In genomic region chr3:177571271-177571972, GRCh38 we compare ENCODE assay signal across 24 cellular contexts.
"Had no signal": no experiment of that assay in that cellular context is flagged by ENCODE, and none has a peak within 500 bp of the region (broad histone marks: within the 10 kb centered on the region; RNA-seq: fewer than 3 reads in every experiment).

No MANE protein-coding gene starts in this region.

- H3K27me3 ChIP-seq: body of pancreas, transverse colon, vagina had no signal

- H3K36me3 ChIP-seq: transverse colon, vagina had no signal

- H3K27ac Mint-ChIP-seq: activated B cell treated with CpG ODN at 0.5 μM for 24 hours; activated CD4-positive, alpha-beta memory T cell treated with anti-CD3 and anti-CD28 coated beads, Interleukin-2, amount 10 ng/mL, durations not matched to agents 7 days and 5 days; activated CD8-positive, alpha-beta memory T cell treated with anti-CD3 and anti-CD28 coated beads, Interleukin-2, amount 10 ng/mL, durations not matched to agents 7 days and 5 days; activated naive CD4-positive, alpha-beta T cell treated with anti-CD3 and anti-CD28 coated beads for 36 hours; activated T-cell treated with anti-CD3 and anti-CD28 coated beads, Interleukin-2, amount 50 U/mL, for 24 hours; endodermal cell; progenitor cell of endocrine pancreas; stimulated activated naive CD8-positive, alpha-beta T cell treated with anti-CD3 and anti-CD28 coated beads, Interleukin-15, Interleukin-2, amounts not matched to agents 100 ng/mL and 50 ng/mL, for 24 hours had no signal

- H3K9me3 ChIP-seq: body of pancreas, transverse colon, vagina had no signal

- ATAC-seq: activated CD8-positive, alpha-beta memory T cell treated with anti-CD3 and anti-CD28 coated beads, Interleukin-2, amount 10 ng/mL, durations not matched to agents 7 days and 5 days; body of pancreas; right cardiac atrium had no signal

- H3K27me3 Mint-ChIP-seq: activated B cell treated with CpG ODN at 0.5 μM for 24 hours; activated CD4-positive, alpha-beta memory T cell treated with anti-CD3 and anti-CD28 coated beads, Interleukin-2, amount 10 ng/mL, durations not matched to agents 7 days and 5 days; activated CD8-positive, alpha-beta memory T cell treated with anti-CD3 and anti-CD28 coated beads, Interleukin-2, amount 10 ng/mL, durations not matched to agents 7 days and 5 days; activated T-cell treated with anti-CD3 and anti-CD28 coated beads, Interleukin-2, amount 50 U/mL, for 24 hours; stimulated activated naive CD8-positive, alpha-beta T cell treated with anti-CD3 and anti-CD28 coated beads, Interleukin-15, Interleukin-2, amounts not matched to agents 100 ng/mL and 50 ng/mL, for 24 hours had no signal

- H3K9me3 Mint-ChIP-seq: activated B cell treated with CpG ODN at 0.5 μM for 24 hours; activated CD4-positive, alpha-beta memory T cell treated with anti-CD3 and anti-CD28 coated beads, Interleukin-2, amount 10 ng/mL, durations not matched to agents 7 days and 5 days; activated naive CD4-positive, alpha-beta T cell treated with anti-CD3 and anti-CD28 coated beads for 36 hours; activated T-cell treated with anti-CD3 and anti-CD28 coated beads, Interleukin-2, amount 50 U/mL, for 24 hours had no signal

- DNase-seq: activated B cell treated with CpG ODN at 0.5 μM for 24 hours; activated CD4-positive, alpha-beta memory T cell treated with anti-CD3 and anti-CD28 coated beads, Interleukin-2, amount 10 ng/mL, durations not matched to agents 7 days and 5 days; activated CD4-positive, alpha-beta T cell treated with anti-CD3 and anti-CD28 coated beads for 48 hours; activated CD8-positive, alpha-beta memory T cell treated with anti-CD3 and anti-CD28 coated beads, Interleukin-2, amount 10 ng/mL, durations not matched to agents 7 days and 5 days; activated naive CD4-positive, alpha-beta T cell treated with anti-CD3 and anti-CD28 coated beads for 36 hours; activated T-cell treated with anti-CD3 and anti-CD28 coated beads, Interleukin-2, amount 50 U/mL, for 24 hours; body of pancreas; caudate nucleus; endodermal cell; foreskin melanocyte; glutamatergic neuron; hypothalamus; islet precursor cell; right cardiac atrium; stimulated activated CD4-positive, alpha-beta T cell treated with anti-CD3 and anti-CD28 coated beads, Interleukin-2, amount 100 ng/mL, for 48 hours; T-helper 1 cell; T-helper 9 cell; transverse colon had no signal

- H3K4me3 ChIP-seq: body of pancreas, lung, skin epidermis, transverse colon, vagina had no signal

- H3K36me3 Mint-ChIP-seq: activated CD8-positive, alpha-beta memory T cell treated with anti-CD3 and anti-CD28 coated beads, Interleukin-2, amount 10 ng/mL, durations not matched to agents 7 days and 5 days had no signal

- H3K4me3 Mint-ChIP-seq: activated B cell treated with CpG ODN at 0.5 μM for 24 hours; activated CD4-positive, alpha-beta memory T cell treated with anti-CD3 and anti-CD28 coated beads, Interleukin-2, amount 10 ng/mL, durations not matched to agents 7 days and 5 days; activated CD8-positive, alpha-beta memory T cell treated with anti-CD3 and anti-CD28 coated beads, Interleukin-2, amount 10 ng/mL, durations not matched to agents 7 days and 5 days; activated naive CD4-positive, alpha-beta T cell treated with anti-CD3 and anti-CD28 coated beads for 36 hours; activated T-cell treated with anti-CD3 and anti-CD28 coated beads, Interleukin-2, amount 50 U/mL, for 24 hours; endodermal cell; stimulated activated naive CD8-positive, alpha-beta T cell treated with anti-CD3 and anti-CD28 coated beads, Interleukin-15, Interleukin-2, amounts not matched to agents 100 ng/mL and 50 ng/mL, for 24 hours had no signal

- H3K4me1 Mint-ChIP-seq: activated CD4-positive, alpha-beta memory T cell treated with anti-CD3 and anti-CD28 coated beads, Interleukin-2, amount 10 ng/mL, durations not matched to agents 7 days and 5 days; activated CD8-positive, alpha-beta memory T cell treated with anti-CD3 and anti-CD28 coated beads, Interleukin-2, amount 10 ng/mL, durations not matched to agents 7 days and 5 days had no signal

- FAIRE-seq: colon had no signal

- H3K27ac ChIP-seq: body of pancreas, transverse colon, vagina had no signal
